In the genomic region with DNA sequence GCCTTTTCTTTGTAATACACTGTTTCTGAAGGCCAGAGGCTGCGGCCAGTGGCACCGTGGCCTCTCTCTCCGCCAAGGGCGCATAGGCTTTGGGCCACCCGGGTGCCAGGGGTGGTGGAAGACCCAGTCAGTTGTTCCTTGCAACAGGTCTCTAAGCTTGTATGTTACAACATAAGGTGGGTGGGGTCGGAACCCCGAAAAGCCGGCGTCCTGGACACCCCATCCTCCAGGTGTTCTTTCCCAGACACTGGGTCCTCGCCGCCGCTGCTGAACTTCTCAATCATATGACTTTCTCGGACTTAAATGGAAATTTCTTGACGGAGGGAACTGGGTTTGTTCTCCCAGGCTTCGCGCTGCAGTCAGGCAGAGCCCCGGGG, we compare ENCODE assay signal across 8 cellular contexts. TPM values are rescaled to one million over a fixed set of nuclear protein-coding genes. Genes with fewer than 3 reads are reported as not detected.
DNase-seq lines count a peak whose midpoint lies in the region; ATAC-seq and TF ChIP-seq lines count a peak whose summit lies in the region.

No MANE protein-coding gene starts in this region.

- no peak for ATAC-seq in sciatic nerve
- ATAC-seq in HG02798 (IDR thresholded peaks at IDR 0.05; ENCODE audit: poor library complexity, unreplicated experiment) = no peak
- no peak for ATAC-seq in GM18867 (IDR thresholded peaks at IDR 0.05; ENCODE audit: unreplicated experiment)

- H3K27ac ChIP-seq in cingulate gyrus (ENCODE audit: low read depth, low read length) = peak overlapping the region; percentile 41

- DNase-seq in AG08396 (ENCODE audit: low spot score) (peak; percentile 4), NT2/D1 (ENCODE audit: low read depth, low spot score) (no peak), neural crest cell (ENCODE audit: low read depth, low spot score) (peak; percentile 2), sciatic nerve (ENCODE audit: low spot score) (no peak), NCI-H2107 treated with DMSO at 0.1 percent for 48 hours (lab: John Stamatoyannopoulos, UW; ENCODE audit: unreplicated experiment) (no peak)

- TF ChIP-seq CTCF in neural crest cell (conservative IDR thresholded peaks at IDR 0.05) = no peak

- H3K36me3 Mint-ChIP-seq in neural crest cell (ENCODE audit: low read depth) = peaks cover 2% of the 10 kb centered on the region

- peaks cover 24% of the 10 kb centered on the region for H3K4me1 Mint-ChIP-seq in neural crest cell

- H3K27ac Mint-ChIP-seq in neural crest cell (ENCODE audit: unreplicated experiment) = no peak overlapping the region

- H3K4me1 ChIP-seq in NT2/D1 (ENCODE audit: insufficient read depth, insufficient read length) = no peaks in the 10 kb centered on the region

- intact Hi-C loops in sciatic nerve (cut with DNase I) = no loop called here

- no peaks in the 10 kb centered on the region for H3K36me3 ChIP-seq in NT2/D1 (ENCODE audit: insufficient read depth, insufficient read length, low read length)

- H3K4me3 Mint-ChIP-seq in neural crest cell = peak overlapping the region; percentile 91

- H3K27me3 Mint-ChIP-seq in neural crest cell (ENCODE audit: low read depth) = peaks cover 74% of the 10 kb centered on the region

- peak overlapping the region; percentile 62 for H3K4me3 ChIP-seq in NT2/D1 (ENCODE audit: insufficient read length, low read depth)

- peak overlapping the region; percentile 74 for H3K9ac ChIP-seq in NT2/D1 (ENCODE audit: insufficient read length, low read depth)

- no peaks in the 10 kb centered on the region for H3K9me3 Mint-ChIP-seq in neural crest cell

- no peaks in the 10 kb centered on the region for H3K9me3 ChIP-seq in NT2/D1 (ENCODE audit: insufficient read depth, low read length)

- peaks cover 62% of the 10 kb centered on the region for H3K27me3 ChIP-seq in NT2/D1 (ENCODE audit: insufficient read depth, insufficient read length)

RNA-seq across cellular contexts. Expression of gene KCNQ5, which starts 1.0 kb away (rescaled TPM):
- 1.2 and 1.5 TPM in 2 replicates for total RNA-seq in neural crest cell
- total RNA-seq in sciatic nerve = 0.49 TPM

Comparison
In these comparisons a context has a peak if more than half of its experiments do, and no peak if none do; other contexts are left out.
1. DNase-seq: peak in AG08396 (single experiment) and neural crest cell (single experiment); none in NT2/D1 (single experiment), sciatic nerve (single experiment) and NCI-H2107 treated with DMSO at 0.1 percent for 48 hours (single experiment).